ENCODE assay signal across 2 cellular contexts in the genomic region with DNA sequence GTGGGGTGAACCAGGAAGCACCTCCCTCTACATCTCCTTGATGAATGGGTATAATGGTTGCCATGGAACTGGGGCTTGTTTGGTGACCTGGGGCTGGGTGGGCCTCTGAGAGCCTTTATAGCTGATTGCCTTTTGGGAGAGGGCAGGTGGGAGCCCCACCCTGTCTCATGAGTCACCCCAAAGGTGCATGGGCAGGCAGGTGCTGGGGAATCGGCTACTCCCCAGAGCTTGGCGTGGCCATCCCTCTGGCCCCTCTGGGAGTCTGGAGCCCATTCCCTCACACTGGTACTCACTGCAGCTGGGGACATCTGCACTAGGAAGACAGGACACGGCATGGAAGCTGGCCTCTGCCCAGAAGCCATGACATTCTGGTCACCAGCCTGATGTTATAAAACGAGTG. TPM values are rescaled to one million over a fixed set of nuclear protein-coding genes. Genes with fewer than 3 reads are reported as not detected.
"Had no signal": no experiment of that assay in that cellular context is flagged by ENCODE, and none has a peak within 500 bp of the region (broad histone marks: within the 10 kb centered on the region; RNA-seq: fewer than 3 reads in every experiment).

A gene with protein sequence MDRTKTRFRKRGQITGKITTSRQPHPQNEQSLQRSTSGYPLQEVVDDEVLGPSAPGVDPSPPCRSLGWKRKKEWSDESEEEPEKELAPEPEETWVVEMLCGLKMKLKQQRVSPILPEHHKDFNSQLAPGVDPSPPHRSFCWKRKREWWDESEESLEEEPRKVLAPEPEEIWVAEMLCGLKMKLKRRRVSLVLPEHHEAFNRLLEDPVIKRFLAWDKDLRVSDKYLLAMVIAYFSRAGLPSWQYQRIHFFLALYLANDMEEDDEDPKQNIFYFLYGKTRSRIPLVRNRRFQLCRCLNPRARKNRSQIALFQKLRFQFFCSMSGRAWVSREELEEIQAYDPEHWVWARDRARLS (minus strand): TSS at position 2 of the 400 bp plus-strand sequence. CDS start 2,046 bp downstream, outside the sequence.

RNA-seq across cellular contexts. Expression of the gene that starts here (rescaled TPM):
- total RNA-seq: NCI-H460, SJCRH30 had no signal
